ENCODE assay signal across 8 cellular contexts in genomic region chr3:179045719-179046402, GRCh38. TPM values are rescaled to one million over a fixed set of nuclear protein-coding genes. Genes with fewer than 3 reads are reported as not detected.
DNase-seq lines count a peak whose midpoint lies in the region; ATAC-seq and TF ChIP-seq lines count a peak whose summit lies in the region.
"Had no signal": no experiment of that assay in that cellular context is flagged by ENCODE, and none has a peak within 500 bp of the region (broad histone marks: within the 10 kb centered on the region; RNA-seq: fewer than 3 reads in every experiment).

No MANE protein-coding gene starts in this region.

- H2BK120ac ChIP-seq in neuronal stem cell (ENCODE audit: low read depth, low read length), result no peak overlapping the region
- no peak overlapping the region for H2BK120ac ChIP-seq in H9 (ENCODE audit: low read depth, low read length, poor library complexity, severe bottlenecking)

- H3K4me3 Mint-ChIP-seq in H9, result no peak overlapping the region; a peak in 1 of 5 replicates
- H3K4me3 Mint-ChIP-seq: neural crest cell had no signal

- H4K8ac ChIP-seq in neuronal stem cell (ENCODE audit: low read depth, low read length) (no peak overlapping the region), H9 (replicated peaks; ENCODE audit: insufficient read length, low read depth, low read length) (no peak overlapping the region)

- H3K36me3 ChIP-seq in neuronal stem cell (replicated peaks in 1 of 2; ENCODE audit: control insufficient read depth in 2 of 2, insufficient read depth in 2 of 2, low read length in 2 of 2), result no peaks in the 10 kb centered on the region

- no peak overlapping the region for H2BK20ac ChIP-seq in H9 (ENCODE audit: low read depth, low read length, poor library complexity, severe bottlenecking)

- H4K91ac ChIP-seq in neuronal stem cell (ENCODE audit: low read depth, low read length, poor library complexity) (no peak overlapping the region), H9 (ENCODE audit: insufficient read length, low read depth, low read length) (no peak overlapping the region)

- H3K9ac ChIP-seq in neuronal stem cell (ENCODE audit: low read depth, low read length, poor library complexity) (no peak overlapping the region), H9 (ENCODE audit: extremely low read depth, insufficient read length, low read length) (no peak overlapping the region)

- no peak overlapping the region for H3K4me2 ChIP-seq in neuronal stem cell (ENCODE audit: insufficient read depth, low read length, poor library complexity, severe bottlenecking)
- H3K4me2 ChIP-seq in H9 (ENCODE audit: insufficient read depth, insufficient read length, low read length), result no peak overlapping the region

- H2BK5ac ChIP-seq in neuronal stem cell (ENCODE audit: low read length), result no peak overlapping the region
- H2BK5ac ChIP-seq in H9 (ENCODE audit: insufficient read length, low read length), result no peak overlapping the region

- H3K27me3 ChIP-seq in neuronal stem cell (ENCODE audit: control insufficient read depth in 3 of 3, insufficient read depth in 3 of 3, low read depth in 1 of 3, low read length in 3 of 3) (no peaks in the 10 kb centered on the region), H9 (ENCODE audit: insufficient read depth, low read length) (no peaks in the 10 kb centered on the region)

- no peak overlapping the region for H3K4ac ChIP-seq in neuronal stem cell (ENCODE audit: low read length)
- H3K4ac ChIP-seq in H9 (ENCODE audit: low read depth, low read length), result no peak overlapping the region

- no CpG with 5 or more reads among the region's 1 CpG for whole genome bisulfite sequencing in neuronal stem cell (ENCODE audit: extremely low coverage in 2 of 2, insufficient read length in 2 of 2, insufficient replicate concordance in 1 of 2), 2 donors
- WGBS in H9 (ENCODE audit: extremely low coverage, insufficient read length, low lambda C conversion rate), result no CpG with 5 or more reads among the region's 1 CpG

- H3K27ac Mint-ChIP-seq in H9, result no peak overlapping the region; a peak in 1 of 7 replicates

- H3T11ph ChIP-seq in H9 (ENCODE audit: low read length), result no peak overlapping the region

- H3K79me1 ChIP-seq in neuronal stem cell (ENCODE audit: low read depth, low read length) (peaks cover 8% of the 10 kb centered on the region), H9 (ENCODE audit: insufficient read depth, low read depth, low read length, poor library complexity, severe bottlenecking) (no peaks in the 10 kb centered on the region)

- H4K5ac ChIP-seq in H9 (ENCODE audit: insufficient read length, low read depth, low read length), result no peak overlapping the region

- H3K9me3 ChIP-seq in neuronal stem cell (replicated peaks in 1 of 2; ENCODE audit: control insufficient read depth in 2 of 2, insufficient read depth in 1 of 2, low read depth in 1 of 2, low read length in 2 of 2) (no peaks in the 10 kb centered on the region), H9 (ENCODE audit: control insufficient read depth, low read depth, low read length) (no peaks in the 10 kb centered on the region)

- H2BK15ac ChIP-seq in neuronal stem cell (ENCODE audit: low read length) (no peak overlapping the region), H9 (ENCODE audit: low read depth, low read length) (no peak overlapping the region)

- no peaks in the 10 kb centered on the region for H3K27me3 Mint-ChIP-seq in H9 (ENCODE audit: low read depth)

- in situ Hi-C loops in KBM-7 (cut with MboI; ENCODE audit: low pct_unique_long_range_greater_than_20kb, low sequenced_read_pairs), result no loop called here

- ATAC-seq in GM18909 (IDR thresholded peaks at IDR 0.05; ENCODE audit: poor library complexity, unreplicated experiment), result peak; percentile 54
- peak; percentile 54 for ATAC-seq in HG02588 (IDR thresholded peaks at IDR 0.05; ENCODE audit: unreplicated experiment)

- no peak for TF ChIP-seq CTCF in H9 (conservative IDR thresholded peaks at IDR 0.05)

- no peak overlapping the region for H3K56ac ChIP-seq in H9 (ENCODE audit: insufficient read length, low read depth, low read length)

- H3K23ac ChIP-seq in neuronal stem cell (ENCODE audit: low read depth, low read length, poor library complexity), result no peak overlapping the region
- H3K23ac ChIP-seq in H9 (ENCODE audit: insufficient read length, low read depth, low read length), result no peak overlapping the region

- no peak overlapping the region for H3K4me3 ChIP-seq in neuronal stem cell (ENCODE audit: low read length in 2 of 2)

- peaks cover 5 to 9% of the 10 kb centered on the region in 2 experiments; a peak in 3 of 5 replicates for H3K9me3 Mint-ChIP-seq in H9

- H2BK12ac ChIP-seq in neuronal stem cell (ENCODE audit: low read length) (no peak overlapping the region), H9 (ENCODE audit: insufficient read length, low read depth, low read length) (no peak overlapping the region)

- H3K36me3 Mint-ChIP-seq in H9 (ENCODE audit: insufficient read depth in 1 of 3, low read depth in 3 of 3), result peaks cover 0 to 10% (median 5%) of the 10 kb centered on the region in 3 experiments; a peak in 5 of 7 replicates

- peaks cover 0 to 12% of the 10 kb centered on the region in 2 experiments; a peak in 2 of 4 replicates for H3K4me1 Mint-ChIP-seq in H9
- H3K4me1 Mint-ChIP-seq: neural crest cell had no signal

- H3K4me1 ChIP-seq in neuronal stem cell (ENCODE audit: control insufficient read depth in 2 of 2, insufficient read depth in 1 of 2, low read depth in 1 of 2, low read length in 2 of 2) (peaks cover 0 to 2% of the 10 kb centered on the region in 2 donors), H9 (ENCODE audit: insufficient read depth, low read length) (no peaks in the 10 kb centered on the region)

- no peaks in the 10 kb centered on the region for H3K23me2 ChIP-seq in H9 (ENCODE audit: insufficient read length, low read depth, low read length, poor library complexity, severe bottlenecking)

- no peak overlapping the region for H3K18ac ChIP-seq in neuronal stem cell (ENCODE audit: low read length)
- H3K18ac ChIP-seq in H9 (ENCODE audit: insufficient read length, low read depth, low read length), result no peak overlapping the region

- no peak overlapping the region for H3K27ac ChIP-seq in neuronal stem cell (replicated peaks; ENCODE audit: low read length)
- H3K27ac ChIP-seq in H9 (ENCODE audit: insufficient read length, low read depth, low read length), result no peak overlapping the region

- H3K14ac ChIP-seq in neuronal stem cell (ENCODE audit: low read length), result peak overlapping the region; percentile 56
- H3K14ac ChIP-seq in H9 (ENCODE audit: insufficient read depth, low read length), result no peak overlapping the region

- H2AK5ac ChIP-seq in neuronal stem cell (ENCODE audit: low read depth, low read length) (no peak overlapping the region), H9 (ENCODE audit: insufficient read length, low read length) (no peak overlapping the region)

- H3K79me2 ChIP-seq in H9 (ENCODE audit: insufficient read depth, low read length), result no peaks in the 10 kb centered on the region; the same call in 1 of the 2 replicates

- peak; percentile 43 for DNase-seq in KBM-7
- DNase-seq in neuronal stem cell (ENCODE audit: low spot score), result no peak
- DNase-seq in epidermal melanocyte (ENCODE audit: insufficient read length, low spot score), result no peak
- DNase-seq in H9, result no peak
- DNase-seq in activated CD4-positive, alpha-beta T cell treated with anti-CD3 and anti-CD28 coated beads for 4 hours, result no peak

- H2AFZ ChIP-seq in neuronal stem cell (ENCODE audit: low read length), result no peak overlapping the region
- no peak overlapping the region for H2AFZ ChIP-seq in H9 (ENCODE audit: low read length)

- H4K20me1 ChIP-seq in H9 (ENCODE audit: control insufficient read depth, insufficient read depth, insufficient read length), result no peaks in the 10 kb centered on the region

RNA-seq across cellular contexts. Expression of gene ZMAT3, which starts 25.7 kb away (rescaled TPM):
- polyA plus RNA-seq in neuronal stem cell (2013, experiment 1 of 2), result 17.1 TPM
- 17.8 TPM for polyA plus RNA-seq in neuronal stem cell (2013, experiment 2 of 2)
- total RNA-seq in H9 (2021), result 9.4 and 10.5 TPM in 2 replicates
